In genomic region chr14:91029451-91030217, GRCh38 we compare ENCODE assay signal across 18 cellular contexts. TPM values are rescaled to one million over a fixed set of nuclear protein-coding genes. Genes with fewer than 3 reads are reported as not detected.
A peak's percentile ranks its signal among the peaks of the same experiment; 100 is the strongest.
DNase-seq lines count a peak whose midpoint lies in the region; ATAC-seq and TF ChIP-seq lines count a peak whose summit lies in the region.
"Had no signal": no experiment of that assay in that cellular context is flagged by ENCODE, and none has a peak within 500 bp of the region (broad histone marks: within the 10 kb centered on the region; RNA-seq: fewer than 3 reads in every experiment).

No MANE protein-coding gene starts in this region.

- peaks cover 41% of the 10 kb centered on the region for H3K4me1 Mint-ChIP-seq in activated CD4-positive, alpha-beta T cell treated with anti-CD3 and anti-CD28 coated beads for 36 hours
- peaks cover 42% of the 10 kb centered on the region for H3K4me1 Mint-ChIP-seq in activated naive CD8-positive, alpha-beta T cell treated with anti-CD3 and anti-CD28 coated beads for 36 hours
- H3K4me1 Mint-ChIP-seq: nephron had no signal

- no peak overlapping the region for H3K4me3 Mint-ChIP-seq in activated CD4-positive, alpha-beta T cell treated with anti-CD3 and anti-CD28 coated beads for 36 hours
- peak overlapping the region; percentile 14 for H3K4me3 Mint-ChIP-seq in activated naive CD8-positive, alpha-beta T cell treated with anti-CD3 and anti-CD28 coated beads for 36 hours
- H3K4me3 Mint-ChIP-seq: nephron had no signal

- CTCF ChIA-PET in activated CD4-positive, alpha-beta T cell treated with anti-CD3 and anti-CD28 coated beads for 36 hours (lab: Charles Lee): interaction anchor here (0.7 to 1.3 kb wide), 5 partner anchors 9 to 256 kb away, joined by 3 to 5 read pairs (median 3); no protein-coding TSS in a partner anchor

- peak overlapping the region; percentile 25 for H3K27ac Mint-ChIP-seq in activated CD4-positive, alpha-beta T cell treated with anti-CD3 and anti-CD28 coated beads for 36 hours
- H3K27ac Mint-ChIP-seq in activated naive CD8-positive, alpha-beta T cell treated with anti-CD3 and anti-CD28 coated beads for 36 hours: peak overlapping the region; percentile 13
- H3K27ac Mint-ChIP-seq: nephron had no signal

- H3K36me3 Mint-ChIP-seq in activated CD4-positive, alpha-beta T cell treated with anti-CD3 and anti-CD28 coated beads for 36 hours (ENCODE audit: low read depth): peaks cover 6% of the 10 kb centered on the region
- peaks cover 28% of the 10 kb centered on the region for H3K36me3 Mint-ChIP-seq in activated naive CD8-positive, alpha-beta T cell treated with anti-CD3 and anti-CD28 coated beads for 36 hours

- no peaks in the 10 kb centered on the region for H3K27me3 ChIP-seq in KMS-11 (ENCODE audit: insufficient read depth, low read depth)
- H3K27me3 ChIP-seq: upper lobe of right lung had no signal

- intact Hi-C loops in activated CD4-positive, alpha-beta T cell treated with anti-CD3 and anti-CD28 coated beads for 36 hours (cut with DNase I, micrococcal nuclease): loop anchor here in 1 of 2 experiments (10.0 kb wide), 1 partner anchor 125 kb away; no protein-coding TSS in a partner anchor

- no peaks in the 10 kb centered on the region for H4K20me1 ChIP-seq in KMS-11 (ENCODE audit: insufficient read depth)

- H2AFZ ChIP-seq in KMS-11 (ENCODE audit: low read depth): no peak overlapping the region

- H3K4me1 ChIP-seq in KMS-11 (ENCODE audit: low read depth, poor library complexity, severe bottlenecking): peaks cover 16% of the 10 kb centered on the region

- no peaks in the 10 kb centered on the region for H3K36me3 ChIP-seq in KMS-11 (ENCODE audit: insufficient read depth)
- H3K36me3 ChIP-seq: upper lobe of right lung had no signal

- no peaks in the 10 kb centered on the region for H3K9me3 Mint-ChIP-seq in activated CD4-positive, alpha-beta T cell treated with anti-CD3 and anti-CD28 coated beads for 36 hours (ENCODE audit: low read depth)
- H3K9me3 Mint-ChIP-seq in activated naive CD8-positive, alpha-beta T cell treated with anti-CD3 and anti-CD28 coated beads for 36 hours: no peaks in the 10 kb centered on the region
- H3K9me3 Mint-ChIP-seq: nephron had no signal

- H3K9ac ChIP-seq in KMS-11: no peak overlapping the region

- H3K79me2 ChIP-seq in KMS-11 (ENCODE audit: insufficient read depth, low read depth): no peaks in the 10 kb centered on the region

- no peak for DNase-seq in activated CD4-positive, alpha-beta T cell treated with anti-CD3 and anti-CD28 coated beads for 36 hours
- no peak for DNase-seq in activated CD4-positive, alpha-beta T cell treated with anti-CD3 and anti-CD28 coated beads for 4 hours
- no peak for DNase-seq in activated naive CD8-positive, alpha-beta T cell treated with anti-CD3 and anti-CD28 coated beads for 36 hours
- DNase-seq in renal cortical epithelial cell (ENCODE audit: low read depth): peak; percentile 52
- DNase-seq in SIG-M5 (lab: John Stamatoyannopoulos, UW): no peak
- DNase-seq in NOMO-1 (lab: John Stamatoyannopoulos, UW; ENCODE audit: unreplicated experiment in 2 of 2): no peak
- DNase-seq: activated CD4-positive, alpha-beta T cell treated with anti-CD3 and anti-CD28 coated beads for 1 hour; Calu3; effector CD4-positive, alpha-beta T cell; Karpas-422; NCI-H1930; NCI-H526; stimulated activated CD4-positive, alpha-beta T cell treated with anti-CD3 and anti-CD28 coated beads, Interleukin-1b, Interleukin-23, amount 100 ng/mL, for 48 hours; upper lobe of right lung had no signal

- no peak for TF ChIP-seq CTCF in KMS-11 (conservative IDR thresholded peaks at IDR 0.05; ENCODE audit: low read depth, low read length)

- POLR2A ChIA-PET in activated CD4-positive, alpha-beta T cell treated with anti-CD3 and anti-CD28 coated beads for 36 hours (lab: Charles Lee): no interaction called here

- no peak overlapping the region for H3K27ac ChIP-seq in KMS-11
- H3K27ac ChIP-seq: upper lobe of right lung had no signal

- H3K27me3 Mint-ChIP-seq in activated CD4-positive, alpha-beta T cell treated with anti-CD3 and anti-CD28 coated beads for 36 hours: no peaks in the 10 kb centered on the region
- no peaks in the 10 kb centered on the region for H3K27me3 Mint-ChIP-seq in activated naive CD8-positive, alpha-beta T cell treated with anti-CD3 and anti-CD28 coated beads for 36 hours

- no peak overlapping the region for H3K4me3 ChIP-seq in KMS-11 (IDR thresholded peaks at IDR 0.05; ENCODE audit: insufficient read depth, low read depth, low read length)
- H3K4me3 ChIP-seq: lung, upper lobe of right lung had no signal

- H3K4me2 ChIP-seq in KMS-11: peak overlapping the region; percentile 39; the same call in 1 of the 2 replicates

- peak; percentile 58 for ATAC-seq in activated CD4-positive, alpha-beta T cell treated with anti-CD3 and anti-CD28 coated beads for 36 hours
- no peak for ATAC-seq in HG03565 (IDR thresholded peaks at IDR 0.05; ENCODE audit: unreplicated experiment)
- ATAC-seq: upper lobe of right lung had no signal

RNA-seq across cellular contexts. Expression of gene RPS6KA5, which starts 30.8 kb away (rescaled TPM):
- 10 to 100 TPM; 11.9 to 13.8 TPM for total RNA-seq in activated CD4-positive, alpha-beta T cell treated with anti-CD3 and anti-CD28 coated beads for 36 hours
- total RNA-seq in activated naive CD8-positive, alpha-beta T cell treated with anti-CD3 and anti-CD28 coated beads for 36 hours: 10 to 100 TPM; 10.1 to 13.1 TPM
- total RNA-seq in renal cortical epithelial cell: 3.3 TPM in 2 replicates
